ENCODE assay signal across 24 cellular contexts in genomic region chr14:25090281-25090680, GRCh38. TPM values are rescaled to one million over a fixed set of nuclear protein-coding genes. Genes with fewer than 3 reads are reported as not detected.
DNase-seq lines count a peak whose midpoint lies in the region; ATAC-seq and TF ChIP-seq lines count a peak whose summit lies in the region.
"Had no signal": no experiment of that assay in that cellular context is flagged by ENCODE, and none has a peak within 500 bp of the region (broad histone marks: within the 10 kb centered on the region; RNA-seq: fewer than 3 reads in every experiment).

No MANE protein-coding gene starts in this region.

- no peaks in the 10 kb centered on the region for H3K36me3 Mint-ChIP-seq in HFFc6 (ENCODE audit: low read depth)
- H3K36me3 Mint-ChIP-seq in type B pancreatic cell, result no peaks in the 10 kb centered on the region
- no peaks in the 10 kb centered on the region for H3K36me3 Mint-ChIP-seq in osteocyte (ENCODE audit: unreplicated experiment)

- no peaks in the 10 kb centered on the region for H4K20me1 ChIP-seq in osteoblast (ENCODE audit: insufficient read depth, low read length)
- H4K20me1 ChIP-seq: BLaER1 had no signal

- no peak for ATAC-seq in GM21717 (IDR thresholded peaks at IDR 0.05; ENCODE audit: unreplicated experiment)
- ATAC-seq: K562, PC-3 had no signal

- H3K4me3 ChIP-seq in osteoblast (ENCODE audit: insufficient read depth, low read length) (no peak overlapping the region), transverse colon (no peak overlapping the region)
- H3K4me3 ChIP-seq: BLaER1, K562 had no signal

- H3K4me1 Mint-ChIP-seq in HFFc6 (ENCODE audit: low read depth) (peaks cover 53% of the 10 kb centered on the region), type B pancreatic cell (ENCODE audit: unreplicated experiment) (peaks cover 22% of the 10 kb centered on the region), osteocyte (ENCODE audit: unreplicated experiment) (peaks cover 12% of the 10 kb centered on the region)

- peaks cover 15% of the 10 kb centered on the region for H3K4me1 ChIP-seq in osteoblast (ENCODE audit: insufficient read depth, low read length)
- H3K4me1 ChIP-seq in transverse colon, result peaks cover 0 to 11% (median 1%) of the 10 kb centered on the region in 4 donors

- no peaks in the 10 kb centered on the region for H3K27me3 ChIP-seq in osteoblast (ENCODE audit: insufficient read depth, low read length)
- no peaks in the 10 kb centered on the region for H3K27me3 ChIP-seq in transverse colon
- H3K27me3 ChIP-seq: BLaER1 had no signal

- H3K9me3 Mint-ChIP-seq in HFFc6 (no peaks in the 10 kb centered on the region), type B pancreatic cell (no peaks in the 10 kb centered on the region), osteocyte (ENCODE audit: unreplicated experiment) (no peaks in the 10 kb centered on the region)
- H3K9me3 Mint-ChIP-seq: CD4-positive, alpha-beta T cell; H9 had no signal

- TF ChIP-seq POLR2A in transverse colon (IDR thresholded peaks at IDR 0.05), result no peak

- H3K27me3 Mint-ChIP-seq in HFFc6 (ENCODE audit: insufficient read depth) (no peaks in the 10 kb centered on the region; the same call in 1 of the 2 replicates), type B pancreatic cell (no peaks in the 10 kb centered on the region), osteocyte (ENCODE audit: unreplicated experiment) (peaks cover 7% of the 10 kb centered on the region)

- H3K27ac ChIP-seq in osteoblast (ENCODE audit: low read depth, low read length) (peak overlapping the region; percentile 22), transverse colon (no peak overlapping the region)
- H3K27ac ChIP-seq: BLaER1 had no signal

- H3K4me2 ChIP-seq in osteoblast (ENCODE audit: insufficient read depth, low read length), result no peak overlapping the region
- H3K4me2 ChIP-seq: BLaER1 had no signal

- TF ChIP-seq CTCF in HFFc6 (IDR thresholded peaks at IDR 0.05), result no peak
- no peak for TF ChIP-seq CTCF in osteoblast (IDR thresholded peaks at IDR 0.05; ENCODE audit: extremely low read depth, low read depth, low read length)
- no peak for TF ChIP-seq CTCF in type B pancreatic cell (conservative IDR thresholded peaks at IDR 0.05)
- TF ChIP-seq CTCF in transverse colon (IDR thresholded peaks at IDR 0.05), result no peak
- no peak for TF ChIP-seq CTCF in osteocyte (IDR thresholded peaks at IDR 0.05)

- peak overlapping the region; percentile 35 for H3K27ac Mint-ChIP-seq in HFFc6
- H3K27ac Mint-ChIP-seq in type B pancreatic cell, result peak overlapping the region; percentile 96
- no peak overlapping the region for H3K27ac Mint-ChIP-seq in osteocyte (ENCODE audit: unreplicated experiment)
- H3K27ac Mint-ChIP-seq: CD4-positive, alpha-beta T cell; H9 had no signal

- H3K9me3 ChIP-seq in osteoblast (ENCODE audit: low read depth, low read length) (no peaks in the 10 kb centered on the region), transverse colon (no peaks in the 10 kb centered on the region)
- H3K9me3 ChIP-seq: BLaER1 had no signal

- WGBS in transverse colon (ENCODE audit: low coverage in 1 of 2), 2 donors, result 72 to 85% methylated on average over 2 of the region's 2 CpGs

- no peak for DNase-seq in HFFc6
- peak; percentile 49 for DNase-seq in dedifferentiated amniotic fluid mesenchymal stem cell (ENCODE audit: extremely low spot score)
- DNase-seq in osteoblast (ENCODE audit: insufficient read length, low spot score, missing footprints), result no peak
- no peak for DNase-seq in type B pancreatic cell (ENCODE audit: extremely low spot score, unreplicated experiment)
- no peak for DNase-seq in amniotic stem cell (lab: John Stamatoyannopoulos, UW)
- DNase-seq in transverse colon, result no peak
- DNase-seq in osteocyte (ENCODE audit: extremely low spot score, unreplicated experiment), result no peak
- DNase-seq: CD4-positive, alpha-beta T cell; COR-L47; DND-41; H9; MM.1S; NCI-H1048; NCI-H1417 treated with DMSO at 0.1 percent for 48 hours; NCI-H187; NCI-H2107; NCI-H446 treated with DMSO at 0.1 percent for 48 hours; NCI-H526 treated with DMSO at 0.1 percent for 48 hours; RPMI8226; SHP77 had no signal

- no peaks in the 10 kb centered on the region for H3K79me2 ChIP-seq in osteoblast (ENCODE audit: insufficient read depth, low read length)

- in situ Hi-C loops in transverse colon (cut with MboI; ENCODE audit: low pct_ligation_motif_present in 1 of 4, low pct_unique_long_range_greater_than_20kb in 1 of 4, low sequenced_read_pairs in 3 of 4), result no loop called here

- H3K36me3 ChIP-seq in osteoblast (ENCODE audit: insufficient read depth, low read length) (no peaks in the 10 kb centered on the region), transverse colon (no peaks in the 10 kb centered on the region)
- H3K36me3 ChIP-seq: BLaER1 had no signal

- intact Hi-C loops in transverse colon (cut with DNase I; ENCODE audit: low total_unique reads), result no loop called here

- no peak for TF ChIP-seq EP300 in transverse colon (IDR thresholded peaks at IDR 0.05; ENCODE audit: low read depth)

- H2AFZ ChIP-seq in osteoblast (ENCODE audit: low read length), result no peak overlapping the region

- H3K4me3 Mint-ChIP-seq in HFFc6 (no peak overlapping the region), type B pancreatic cell (no peak overlapping the region), osteocyte (ENCODE audit: unreplicated experiment) (no peak overlapping the region)
- H3K4me3 Mint-ChIP-seq: CD4-positive, alpha-beta T cell; H9 had no signal

RNA-seq across cellular contexts. Expression of gene STXBP6, which starts 40.3 kb away (rescaled TPM):
- total RNA-seq in HFFc6 (2021; fragmentation: NEBNext Ultra II Directional; extraction: Animal tissue kit (Norgen Biotek cat#: 25700)), result 10 to 100 TPM; 15.4 to 17.5 (median 17.0) TPM
- total RNA-seq in osteoblast (2.9 and 5.8 TPM in 2 replicates), type B pancreatic cell (ENCODE audit: low replicate concordance) (17.0 and 51.2 TPM in 2 replicates), transverse colon (10 to 100 TPM in 2 of 4 donors, 1 to 10 TPM in 2; 7.1 to 16.8 (median 8.9) TPM), osteocyte (6.4 and 7.0 TPM in 2 replicates)
- total RNA-seq: CD4-positive, alpha-beta T cell had no signal
